Comparison of ENCODE assay signal across 25 cellular contexts in genomic region chr3:16908408-16908807, GRCh38. TPM values are rescaled to one million over a fixed set of nuclear protein-coding genes. Genes with fewer than 3 reads are reported as not detected.
A peak's percentile ranks its signal among the peaks of the same experiment; 100 is the strongest.
DNase-seq lines count a peak whose midpoint lies in the region; ATAC-seq, FAIRE-seq and TF ChIP-seq lines count a peak whose summit lies in the region.
"Had no signal": no experiment of that assay in that cellular context is flagged by ENCODE, and none has a peak within 500 bp of the region (broad histone marks: within the 10 kb centered on the region; RNA-seq: fewer than 3 reads in every experiment).

No MANE protein-coding gene starts in this region.

- H2AFZ ChIP-seq in KMS-11 (ENCODE audit: low read depth) = no peak overlapping the region
- H2AFZ ChIP-seq in K562 (ENCODE audit: low read depth, low read length) = no peak overlapping the region
- H2AFZ ChIP-seq: parathyroid adenoma had no signal

- H3K9me3 ChIP-seq in left ventricle myocardium inferior (replicated peaks) (no peaks in the 10 kb centered on the region), K562 (replicated peaks; ENCODE audit: control insufficient read depth, insufficient read depth, low read depth, low read length) (no peaks in the 10 kb centered on the region), psoas muscle (no peaks in the 10 kb centered on the region)
- H3K9me3 ChIP-seq: adrenal gland, SJCRH30, suprapubic skin had no signal

- no TSS peak for BruUV-seq in K562 (replicated peaks; lab: Mats Ljungman, UMichigan)

- peak overlapping the region; percentile 87 for H3K4me2 ChIP-seq in KMS-11
- H3K4me2 ChIP-seq in K562 (ENCODE audit: insufficient read depth, low read length) = no peak overlapping the region

- in situ Hi-C loops in K562 (cut with MboI) = loop anchor here (25.0 kb wide), 1 partner anchor 504 kb away; no protein-coding TSS in a partner anchor

- 1% methylated on average over 4 of the region's 4 CpGs for whole genome bisulfite sequencing in K562 (ENCODE audit: insufficient coverage, low coverage, missing lambda C conversion rate)
- 76 to 79% (median 77%) methylated on average over 4 of the region's 4 CpGs for WGBS in psoas muscle, 3 donors

- CTCF ChIA-PET in K562 (lab: Yijun Ruan, JAX; ENCODE audit: low intra/inter-chr PET ratio) = no interaction called here

- H3K4me1 ChIP-seq in left ventricle myocardium inferior (peaks cover 97% of the 10 kb centered on the region), KMS-11 (ENCODE audit: low read depth, poor library complexity, severe bottlenecking) (peaks cover 100% of the 10 kb centered on the region), K562 (replicated peaks in 1 of 2; ENCODE audit: control insufficient read depth in 2 of 2, insufficient read depth in 2 of 2, low read length in 2 of 2) (peaks cover 0 to 8% of the 10 kb centered on the region in 2 experiments; a peak in 4 of 5 replicates), psoas muscle (peaks cover 75% of the 10 kb centered on the region)
- H3K4me1 ChIP-seq: parathyroid adenoma had no signal

- FAIRE-seq in K562 (lab: Jason Lieb, UNC) = no peak
- FAIRE-seq: colon, urothelium cell line had no signal

- peak overlapping the region; percentile 71 for H3K27ac ChIP-seq in left ventricle myocardium inferior (replicated peaks)
- H3K27ac ChIP-seq in KMS-11 = peak overlapping the region; percentile 73; the same call in 1 of the 2 replicates
- H3K27ac ChIP-seq in K562 (ENCODE audit: extremely low read depth, low read depth, low read length) = no peak overlapping the region
- H3K27ac ChIP-seq in psoas muscle = peak overlapping the region; percentile 84
- H3K27ac ChIP-seq: adrenal gland, brain microvascular endothelial cell, C4-2B, parathyroid adenoma, SJCRH30, suprapubic skin had no signal

- TF ChIP-seq POLR2A in K562 (conservative IDR thresholded peaks at IDR 0.05) = no peak

- no peak for TF ChIP-seq EP300 in K562 (IDR thresholded peaks at IDR 0.05; ENCODE audit: low read length)

- no peak for TF ChIP-seq RAD21 in K562 (CRISPR knock-in tag; conservative IDR thresholded peaks at IDR 0.05 in 1 of 2, IDR thresholded peaks at IDR 0.05 in 1 of 2)

- TF ChIP-seq CTCF in left ventricle myocardium inferior (IDR thresholded peaks at IDR 0.05; ENCODE audit: borderline replicate concordance) (no peak), KMS-11 (conservative IDR thresholded peaks at IDR 0.05; ENCODE audit: low read depth, low read length) (no peak), K562 (IDR thresholded peaks at IDR 0.05 in 2 of 3, conservative IDR thresholded peaks at IDR 0.05 in 1 of 3; ENCODE audit: insufficient read depth in 2 of 3, low read depth in 1 of 3, low read length in 3 of 3) (no peak), psoas muscle (IDR thresholded peaks at IDR 0.05) (no peak)

- H3K27me3 ChIP-seq in left ventricle myocardium inferior (ENCODE audit: low read depth) (no peaks in the 10 kb centered on the region), KMS-11 (ENCODE audit: insufficient read depth, low read depth) (no peaks in the 10 kb centered on the region), K562 (ENCODE audit: control insufficient read depth in 2 of 2, insufficient read depth in 2 of 2, low read length in 2 of 2) (no peaks in the 10 kb centered on the region; a peak in 1 of 5 replicates), psoas muscle (ENCODE audit: insufficient read depth in 3 of 3, low read length in 2 of 3) (no peaks in the 10 kb centered on the region)
- H3K27me3 ChIP-seq: adrenal gland, brain microvascular endothelial cell, SJCRH30, suprapubic skin had no signal

- H3K9ac ChIP-seq in KMS-11 (no peak overlapping the region; the same call in 1 of the 2 replicates), K562 (ENCODE audit: insufficient read depth in 1 of 2, low read depth in 2 of 2, low read length in 2 of 2) (no peak overlapping the region)
- H3K9ac ChIP-seq: parathyroid adenoma had no signal

- ATAC-seq in Right ventricle myocardium inferior (no peak), K562 (peak; percentile 49), psoas muscle (no peak), HG03095 (IDR thresholded peaks at IDR 0.05; ENCODE audit: unreplicated experiment) (no peak)

- H4K20me1 ChIP-seq in KMS-11 (ENCODE audit: insufficient read depth) = no peaks in the 10 kb centered on the region
- H4K20me1 ChIP-seq in K562 (replicated peaks; ENCODE audit: control insufficient read depth, insufficient read depth, low read length) = no peaks in the 10 kb centered on the region

- H3K36me3 ChIP-seq in left ventricle myocardium inferior (no peaks in the 10 kb centered on the region), KMS-11 (ENCODE audit: insufficient read depth) (no peaks in the 10 kb centered on the region), K562 (ENCODE audit: control insufficient read depth, insufficient read depth, low read length) (no peaks in the 10 kb centered on the region), psoas muscle (ENCODE audit: insufficient read depth in 1 of 2, low read depth in 1 of 2) (no peaks in the 10 kb centered on the region)
- H3K36me3 ChIP-seq: adrenal gland, brain microvascular endothelial cell, SJCRH30, suprapubic skin had no signal

- POLR2A ChIA-PET in K562 (lab: Yijun Ruan, JAX) = no interaction called here

- DNase-seq in left ventricle myocardium inferior (no peak), Right ventricle myocardium inferior (ENCODE audit: missing footprints) (no peak), K562 (ENCODE audit: extremely low read depth in 1 of 4, low spot score in 3 of 4) (no peak), psoas muscle (no peak), mucosa of gallbladder (ENCODE audit: low spot score) (no peak), SW480 (ENCODE audit: low spot score) (no peak)
- DNase-seq: activated CD4-positive, alpha-beta T cell treated with anti-CD3 and anti-CD28 coated beads, Interleukin-2, amount 10 ng/mL, durations not matched to agents 24 days and 14 days; activated CD8-positive, alpha-beta memory T cell treated with anti-CD3 and anti-CD28 coated beads, Interleukin-2, amount 50 U/mL, for 4 hours; activated effector memory CD4-positive, alpha-beta T cell treated with Interleukin-2 at 50 U/mL for 16 hours; adrenal gland; brain microvascular endothelial cell; DMS53; KG1; kidney glomerular epithelial cell; NCI-H187; NCI-H2227 treated with DMSO at 0.1 percent for 48 hours; NCI-H774; SJCRH30 had no signal

- intact Hi-C loops in left ventricle myocardium inferior (cut with micrococcal nuclease) (no loop called here), Right ventricle myocardium inferior (cut with DNase I) (loop anchor here (5.0 kb wide), 1 partner anchor 34 kb away; no protein-coding TSS in a partner anchor), K562 (cut with micrococcal nuclease) (no loop called here), psoas muscle (cut with DNase I) (no loop called here)

- H3K4me3 ChIP-seq in left ventricle myocardium inferior = no peak overlapping the region
- H3K4me3 ChIP-seq in KMS-11 (IDR thresholded peaks at IDR 0.05; ENCODE audit: insufficient read depth, low read depth, low read length) = no peak overlapping the region
- no peak overlapping the region for H3K4me3 ChIP-seq in K562
- H3K4me3 ChIP-seq in psoas muscle = no peak overlapping the region
- H3K4me3 ChIP-seq: adrenal gland, SJCRH30, suprapubic skin had no signal

- peaks cover 82% of the 10 kb centered on the region for H3K79me2 ChIP-seq in KMS-11 (ENCODE audit: insufficient read depth, low read depth)
- no peaks in the 10 kb centered on the region for H3K79me2 ChIP-seq in K562 (ENCODE audit: control insufficient read depth, insufficient read depth, low read length)
- H3K79me2 ChIP-seq: parathyroid adenoma had no signal

- H3K9me1 ChIP-seq in K562 (ENCODE audit: control insufficient read depth, insufficient read depth, low read length) = no peaks in the 10 kb centered on the region

TF ChIP-seq in K562, 482 proteins besides CTCF, POLR2A, EP300 and RAD21 (continues in another document):
- TF ChIP-seq IRF2 (CRISPR knock-in tag; IDR thresholded peaks at IDR 0.05) = no peak
- no peak for TF ChIP-seq TBL1XR1 (IDR thresholded peaks at IDR 0.05; ENCODE audit: low read length in 2 of 2)
- no peak for TF ChIP-seq PRPF4 (IDR thresholded peaks at IDR 0.05; ENCODE audit: insufficient read depth, low read depth, low read length, poor library complexity, severe bottlenecking)
- no peak for TF ChIP-seq ZC3H4 (CRISPR knock-in tag; IDR thresholded peaks at IDR 0.05; ENCODE audit: borderline replicate concordance)
- no peak for TF ChIP-seq POU5F1 (IDR thresholded peaks at IDR 0.05; ENCODE audit: borderline replicate concordance, low read depth, low read length, partially characterized antibody)
- no peak for TF ChIP-seq PCBP2 (IDR thresholded peaks at IDR 0.05; ENCODE audit: low read depth, low read length, poor library complexity, severe bottlenecking)
- TF ChIP-seq NCOA6 (IDR thresholded peaks at IDR 0.05) = no peak
- TF ChIP-seq CCAR2 (IDR thresholded peaks at IDR 0.05; ENCODE audit: low read depth, low read length) = no peak

RNA-seq across cellular contexts. Expression of gene PLCL2, which starts 23.7 kb away (rescaled TPM):
- total RNA-seq in left ventricle myocardium inferior (48.1 TPM), Right ventricle myocardium inferior (72.9 TPM), K562 (2014; rRNA removed) (0.04 and 0.09 TPM in 2 replicates), K562 (2014; rRNA removed; fragmentation: Illumina TruSeq; extraction: Trizol) (0.10 and 0.11 TPM in 2 replicates), K562 (2015; rRNA removed; fragmentation: Illumina TruSeq; extraction: Trizol) (0.11 TPM in 2 replicates), K562 (2021) (0.18 and 0.20 TPM in 2 replicates), psoas muscle (10 to 100 TPM; 16.4 to 32.7 (median 23.5) TPM), mucosa of gallbladder (26.1 TPM)
- 0.12 and 0.46 TPM in 2 replicates for total RNA-seq in K562 (2011; cell fraction: chromatin; rRNA removed; ENCODE audit: low replicate concordance)
- total RNA-seq in K562 (2011; cell fraction: nucleolus; rRNA removed) = 0.33 and 0.39 TPM in 2 replicates
- 0.31 and 0.37 TPM in 2 replicates for total RNA-seq in K562 (2011; cell fraction: nucleoplasm; rRNA removed)
- polyA plus RNA-seq in K562 (2011; rRNA removed) (0.11 and 0.17 TPM in 2 replicates), K562 (2014; fragmentation: Illumina TruSeq; extraction: Trizol) (0.06 and 0.09 TPM in 2 replicates), K562 (2014; fragmentation: Nextera tagmentation; extraction: Ambion mirVana) (under 1 TPM in 1 of 2 experiments, not detected in 1; 0.03 TPM), K562 (2014; rRNA removed) (not detected in 2 replicates), psoas muscle (10 to 100 TPM in 2 of 3 donors, 1 to 10 TPM in 1; 4.2 to 23.2 (median 14.0) TPM)
- 0.07 and 0.10 TPM in 2 replicates for polyA plus RNA-seq in K562 (2011; cell fraction: cytosol; rRNA removed)
- 0.14 and 0.15 TPM in 2 replicates for polyA plus RNA-seq in K562 (2011; cell fraction: nucleus; rRNA removed)
- 0.05 and 0.08 TPM in 2 replicates for polyA plus RNA-seq in K562 (2012)
- polyA minus RNA-seq in K562 (2011; rRNA and poly(A)+ RNA removed) = 0.53 and 0.54 TPM in 2 replicates
- 0.29 TPM in 1 of 2 replicates, not detected in the other for polyA minus RNA-seq in K562 (2011; cell fraction: cytosol; rRNA and poly(A)+ RNA removed)
- 0.40 and 0.56 TPM in 2 replicates for polyA minus RNA-seq in K562 (2011; cell fraction: nucleus; rRNA and poly(A)+ RNA removed)

Comparison
In these comparisons a context has a peak if more than half of its experiments do, and no peak if none do; other contexts are left out.
1. RNA of gene PLCL2, which starts 23.7 kb away (total RNA-seq): 72.9 TPM in Right ventricle myocardium inferior (single experiment), 48.1 TPM in left ventricle myocardium inferior (single experiment), 26.1 TPM in mucosa of gallbladder (single experiment) and 16.4 to 32.7 TPM in psoas muscle; 0.04 to 0.46 TPM in K562; every median in the first group is over 10 times any median in the second.